Comparison of ENCODE assay signal across 14 cellular contexts in the genomic region with DNA sequence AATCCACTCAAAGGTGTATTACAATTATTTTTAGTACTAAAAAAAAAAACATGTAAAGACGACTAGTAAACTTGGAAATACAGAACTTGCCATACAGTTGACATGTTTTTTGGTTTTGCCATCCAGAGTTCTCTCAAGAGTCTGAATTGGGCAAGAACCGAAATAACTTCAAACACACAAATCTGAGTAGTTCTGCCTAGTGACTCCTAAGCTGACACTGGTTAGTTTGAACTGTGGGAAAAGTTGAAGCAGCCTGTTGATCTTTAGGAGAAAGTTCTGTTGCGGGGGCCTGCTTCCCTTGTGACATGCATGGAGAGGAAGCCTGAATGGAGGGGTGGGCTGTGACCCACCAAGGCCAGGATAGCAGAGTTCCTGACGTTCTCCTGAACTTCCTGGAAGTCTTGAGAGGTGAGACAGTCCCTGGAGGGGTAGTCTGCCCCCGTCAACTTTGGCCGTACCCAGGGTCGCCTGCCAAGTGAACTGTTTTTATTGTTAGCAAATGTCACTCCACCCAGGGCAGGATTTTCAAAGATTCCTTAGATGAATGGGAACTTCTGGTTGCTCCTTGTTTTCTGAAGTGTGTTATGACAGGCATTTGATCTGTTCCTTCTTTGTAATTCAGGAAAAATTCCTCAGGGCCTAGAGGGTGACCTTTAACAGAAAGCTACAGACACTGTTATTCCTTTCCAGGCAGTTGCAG.
DNase-seq lines count a peak whose midpoint lies in the region; ATAC-seq and TF ChIP-seq lines count a peak whose summit lies in the region.
"Had no signal": no experiment of that assay in that cellular context is flagged by ENCODE, and none has a peak within 500 bp of the region (broad histone marks: within the 10 kb centered on the region; RNA-seq: fewer than 3 reads in every experiment).

No MANE protein-coding gene starts in this region.

- peaks cover 23% of the 10 kb centered on the region for H3K4me1 Mint-ChIP-seq in osteocyte (ENCODE audit: unreplicated experiment)
- H3K4me1 Mint-ChIP-seq: CD4-positive, alpha-beta memory T cell had no signal

- in situ Hi-C loops in GM13976 (cut with MboI; ENCODE audit: low sequenced_read_pairs, unreplicated experiment), result no loop called here

- 70 to 77% methylated on average over 7 of the region's 7 CpGs for WGBS in body of pancreas, 2 donors
- WGBS in gastroesophageal sphincter (ENCODE audit: low coverage in 1 of 2), 2 donors, result 61 to 83% methylated on average over 3 to 6 of the region's 7 CpGs

- TF ChIP-seq CTCF in body of pancreas (IDR thresholded peaks at IDR 0.05) (no peak), gastroesophageal sphincter (IDR thresholded peaks at IDR 0.05) (no peak), osteocyte (IDR thresholded peaks at IDR 0.05) (no peak), GM13976 (IDR thresholded peaks at IDR 0.05; ENCODE audit: borderline replicate concordance, control extremely low read depth, extremely low read depth, insufficient read depth, missing control alignments) (no peak)

- no peaks in the 10 kb centered on the region for H3K9me3 ChIP-seq in body of pancreas
- H3K9me3 ChIP-seq in gastroesophageal sphincter, result peaks cover 0 to 21% (median 0%) of the 10 kb centered on the region in 3 donors

- H3K4me3 ChIP-seq in body of pancreas (no peak overlapping the region), gastroesophageal sphincter (no peak overlapping the region)

- no peak for TF ChIP-seq POLR2A in body of pancreas (IDR thresholded peaks at IDR 0.05)
- no peak for TF ChIP-seq POLR2A in gastroesophageal sphincter (IDR thresholded peaks at IDR 0.05)

- H3K27me3 Mint-ChIP-seq in osteocyte (ENCODE audit: unreplicated experiment), result peaks cover 15% of the 10 kb centered on the region

- no peak overlapping the region for H3K4me3 Mint-ChIP-seq in osteocyte (ENCODE audit: unreplicated experiment)
- H3K4me3 Mint-ChIP-seq: activated naive CD8-positive, alpha-beta T cell; CD4-positive, alpha-beta memory T cell; mesothelial cell of epicardium; T-helper 1 cell treated with Interleukin-12 subunit alpha and Interleukin-12 subunit beta and Interleukin-4 antibody, amounts not matched to agents 30 μg/mL and 1 μg/mL, for 36 hours had no signal

- H3K27ac Mint-ChIP-seq in osteocyte (ENCODE audit: unreplicated experiment), result peak overlapping the region; percentile 54
- H3K27ac Mint-ChIP-seq: activated naive CD8-positive, alpha-beta T cell; CD4-positive, alpha-beta memory T cell; mesothelial cell of epicardium; T-helper 1 cell treated with Interleukin-12 subunit alpha and Interleukin-12 subunit beta and Interleukin-4 antibody, amounts not matched to agents 30 μg/mL and 1 μg/mL, for 36 hours had no signal

- TF ChIP-seq EP300 in gastroesophageal sphincter (IDR thresholded peaks at IDR 0.05), result no peak

- H3K27me3 ChIP-seq in body of pancreas (no peaks in the 10 kb centered on the region), gastroesophageal sphincter (no peaks in the 10 kb centered on the region)

- H3K27ac ChIP-seq in body of pancreas (no peak overlapping the region), gastroesophageal sphincter (peak overlapping the region; percentile 29 to 69 (median 62))

- no peaks in the 10 kb centered on the region for H3K4me1 ChIP-seq in body of pancreas
- H3K4me1 ChIP-seq in gastroesophageal sphincter, result peaks cover 0 to 28% (median 10%) of the 10 kb centered on the region in 3 donors

- peaks cover 3% of the 10 kb centered on the region for H3K36me3 Mint-ChIP-seq in osteocyte (ENCODE audit: unreplicated experiment)
- H3K36me3 Mint-ChIP-seq: mesothelial cell of epicardium had no signal

- ATAC-seq in body of pancreas, result peak; percentile 42
- ATAC-seq in gastroesophageal sphincter, result peak; percentile 32
- no peak for ATAC-seq in HG03025 (IDR thresholded peaks at IDR 0.05; ENCODE audit: low FRiP score, unreplicated experiment)

- H3K9me3 Mint-ChIP-seq in osteocyte (ENCODE audit: unreplicated experiment), result peaks cover 14% of the 10 kb centered on the region

- H3K36me3 ChIP-seq in body of pancreas (replicated peaks in 1 of 2; ENCODE audit: insufficient read depth in 1 of 2, low read depth in 2 of 2) (no peaks in the 10 kb centered on the region), gastroesophageal sphincter (no peaks in the 10 kb centered on the region)

- no peak for DNase-seq in body of pancreas
- no peak for DNase-seq in osteocyte (ENCODE audit: extremely low spot score, unreplicated experiment)
- DNase-seq in GM13976 (ENCODE audit: low spot score), result no peak
- DNase-seq in NCI-H1694 (lab: John Stamatoyannopoulos, UW), result no peak
- DNase-seq in activated T-cell treated with anti-CD3 and anti-CD28 coated beads for 4 hours, result no peak
- DNase-seq: activated CD4-positive, alpha-beta T cell treated with anti-CD3 and anti-CD28 coated beads for 1 hour; CD4-positive, alpha-beta memory T cell; NCI-H187; occipital lobe had no signal

- intact Hi-C loops in body of pancreas (cut with DNase I), result no loop called here

Comparison
In these comparisons a context has a peak if more than half of its experiments do, and no peak if none do; other contexts are left out.
1. H3K27ac ChIP-seq: peak in gastroesophageal sphincter (4 of 4); none in body of pancreas (0 of 4).